10 cellular contexts compared by ENCODE assay signal in genomic region chr9:111427186-111427585, GRCh38. TPM values are rescaled to one million over a fixed set of nuclear protein-coding genes. Genes with fewer than 3 reads are reported as not detected.
DNase-seq lines count a peak whose midpoint lies in the region; ATAC-seq and TF ChIP-seq lines count a peak whose summit lies in the region.
"Had no signal": no experiment of that assay in that cellular context is flagged by ENCODE, and none has a peak within 500 bp of the region (broad histone marks: within the 10 kb centered on the region; RNA-seq: fewer than 3 reads in every experiment).

No MANE protein-coding gene starts in this region.

- H3K4me3 ChIP-seq in testis: no peak overlapping the region

- TF ChIP-seq POLR2A in testis (IDR thresholded peaks at IDR 0.05): no peak

- no peaks in the 10 kb centered on the region for H3K4me1 ChIP-seq in testis

- no peaks in the 10 kb centered on the region for H3K27me3 ChIP-seq in testis

- H3K9me3 ChIP-seq in testis: no peaks in the 10 kb centered on the region

- H3K27ac ChIP-seq in testis: no peak overlapping the region

- ATAC-seq in GM21367 (IDR thresholded peaks at IDR 0.05; ENCODE audit: unreplicated experiment): no peak
- ATAC-seq in GM21786 (IDR thresholded peaks at IDR 0.05; ENCODE audit: unreplicated experiment): no peak

- intact Hi-C loops in testis (cut with DNase I; ENCODE audit: low total_unique reads): no loop called here

- no peak for TF ChIP-seq CTCF in GM10266 (IDR thresholded peaks at IDR 0.05; ENCODE audit: control insufficient read depth, insufficient read depth, low read depth, missing control alignments)
- TF ChIP-seq CTCF in testis (IDR thresholded peaks at IDR 0.05): no peak

- peak; percentile 12 for DNase-seq in GM10266 (ENCODE audit: extremely low spot score)
- peak; percentile 26 to 48 for DNase-seq in Kasumi-1 (lab: John Stamatoyannopoulos, UW)
- DNase-seq in amniotic epithelial cell (ENCODE audit: low read depth): peak; percentile 28
- peak; percentile 50 for DNase-seq in renal cortical epithelial cell (ENCODE audit: low read depth)
- no peak for DNase-seq in testis
- DNase-seq: activated CD8-positive, alpha-beta memory T cell treated with anti-CD3 and anti-CD28 coated beads, Interleukin-2, amount 50 U/mL, for 4 hours; NCI-H1930; stimulated activated CD4-positive, alpha-beta T cell treated with anti-CD3 and anti-CD28 coated beads, Interleukin-1b, Interleukin-23, amount 100 ng/mL, for 48 hours had no signal

- H3K36me3 ChIP-seq in testis (ENCODE audit: low read depth, missing control alignments): no peaks in the 10 kb centered on the region

RNA-seq across cellular contexts. Expression of gene ECPAS, which starts 57.0 kb away (rescaled TPM):
- total RNA-seq in renal cortical epithelial cell (116 and 131 TPM in 2 replicates), testis (100 to 1,000 TPM in 1 of 2 donors, 10 to 100 TPM in 1; 90.0 to 122 TPM)
- polyA plus RNA-seq in testis (ENCODE audit: insufficient read depth, low read depth, low replicate concordance): 74.1 TPM
